Comparison of ENCODE assay signal across 8 cellular contexts in genomic region chr2:240604291-240604938, GRCh38. TPM values are rescaled to one million over a fixed set of nuclear protein-coding genes. Genes with fewer than 3 reads are reported as not detected.
DNase-seq lines count a peak whose midpoint lies in the region; ATAC-seq and TF ChIP-seq lines count a peak whose summit lies in the region.

No MANE protein-coding gene starts in this region.

- H3K36me3 Mint-ChIP-seq in GM23338 (ENCODE audit: low read depth) = peaks cover 2% of the 10 kb centered on the region; the same call in 1 of the 3 replicates
- peaks cover 0 to 8% (median 4%) of the 10 kb centered on the region in 5 donors for H3K36me3 Mint-ChIP-seq in naive thymus-derived CD4-positive, alpha-beta T cell

- peak; percentile 69 for TF ChIP-seq RAD21 in SK-N-SH (IDR thresholded peaks at IDR 0.05; ENCODE audit: low read length)

- H3K27me3 Mint-ChIP-seq in GM23338 (ENCODE audit: insufficient read depth, low read depth, poor library complexity) = peaks cover 2% of the 10 kb centered on the region
- H3K27me3 Mint-ChIP-seq in naive thymus-derived CD4-positive, alpha-beta T cell = no peaks in the 10 kb centered on the region

- no peaks in the 10 kb centered on the region for H3K4me1 Mint-ChIP-seq in GM23338
- H3K4me1 Mint-ChIP-seq in naive thymus-derived CD4-positive, alpha-beta T cell = peaks cover 0 to 13% (median 0%) of the 10 kb centered on the region in 7 donors

- H3K4me2 ChIP-seq in GM23338 = no peak overlapping the region
- no peak overlapping the region for H3K4me2 ChIP-seq in SK-N-SH

- CTCF ChIA-PET in SK-N-SH (lab: Yijun Ruan, JAX) = interaction anchor here (0.7 to 3.6 kb wide), 16 partner anchors 9 to 156 kb away, joined by 3 to 15 read pairs (median 5); partner anchors contain the start of genes CAPN10 and RNPEPL1
- CTCF ChIA-PET in naive thymus-derived CD4-positive, alpha-beta T cell (lab: Charles Lee) = no interaction called here

- DNase-seq in AG10803 (ENCODE audit: low read depth) = peak; percentile 16
- DNase-seq in GM23338 (ENCODE audit: low spot score) = peak; percentile 79
- peak; percentile 99 for DNase-seq in SK-N-SH
- DNase-seq in fibroblast of pulmonary artery (ENCODE audit: low read depth) = peak; percentile 71
- DNase-seq in naive thymus-derived CD4-positive, alpha-beta T cell = peak in 1 of 9 donors; percentile 6
- DNase-seq in GM19238 (ENCODE audit: insufficient read length, low spot score) = no peak

- intact Hi-C loops in naive thymus-derived CD4-positive, alpha-beta T cell (cut with micrococcal nuclease) = no loop called here

- H3K4me3 Mint-ChIP-seq in GM23338 = peak overlapping the region; percentile 44; the same call in 1 of the 3 replicates
- no peak overlapping the region for H3K4me3 Mint-ChIP-seq in naive thymus-derived CD4-positive, alpha-beta T cell

- H3K4me1 ChIP-seq in GM23338 (ENCODE audit: insufficient read depth) (no peaks in the 10 kb centered on the region), SK-N-SH (ENCODE audit: control insufficient read depth in 1 of 2, insufficient read depth in 2 of 2, low read depth in 1 of 2, low read length in 1 of 2) (peaks cover 0 to 15% of the 10 kb centered on the region in 2 experiments; a peak in 1 of 4 replicates)
- H3K4me1 ChIP-seq in naive thymus-derived CD4-positive, alpha-beta T cell (ENCODE audit: control insufficient read depth in 2 of 2, insufficient read depth in 2 of 2, low read length in 2 of 2) = no peaks in the 10 kb centered on the region

- H3K9me3 Mint-ChIP-seq in GM23338 = no peaks in the 10 kb centered on the region
- no peaks in the 10 kb centered on the region for H3K9me3 Mint-ChIP-seq in naive thymus-derived CD4-positive, alpha-beta T cell

- ATAC-seq in GM23338 = peak; percentile 98
- peak; percentile 55 for ATAC-seq in naive thymus-derived CD4-positive, alpha-beta T cell
- ATAC-seq in GM18519 (IDR thresholded peaks at IDR 0.05; ENCODE audit: low FRiP score, unreplicated experiment) = no peak
- ATAC-seq in HG03521 (IDR thresholded peaks at IDR 0.05; ENCODE audit: unreplicated experiment) = no peak

- peak in 1 of 2 experiments; percentile 14; a peak in 1 of 4 replicates for TF ChIP-seq EP300 in SK-N-SH (IDR thresholded peaks at IDR 0.05; ENCODE audit: borderline replicate concordance in 1 of 2, low read depth in 1 of 2, low read length in 1 of 2)

- H3K79me2 ChIP-seq in GM23338 (replicated peaks; ENCODE audit: insufficient read depth) (no peaks in the 10 kb centered on the region), SK-N-SH (ENCODE audit: insufficient read depth) (no peaks in the 10 kb centered on the region)

- POLR2A ChIA-PET in SK-N-SH (lab: Yijun Ruan, JAX) = interaction anchor here (0.6 to 1.2 kb wide), 3 partner anchors 18 to 236 kb away, joined by 3 to 4 read pairs (median 4); partner anchors contain the start of gene CAPN10
- POLR2A ChIA-PET in naive thymus-derived CD4-positive, alpha-beta T cell (lab: Charles Lee) = no interaction called here

- no peaks in the 10 kb centered on the region for H3K27me3 ChIP-seq in GM23338 (ENCODE audit: insufficient read depth)
- no peaks in the 10 kb centered on the region for H3K27me3 ChIP-seq in SK-N-SH (ENCODE audit: insufficient read depth)
- H3K27me3 ChIP-seq in naive thymus-derived CD4-positive, alpha-beta T cell (ENCODE audit: control insufficient read depth in 2 of 2, insufficient read depth in 2 of 2, low read length in 2 of 2) = no peaks in the 10 kb centered on the region

- H3F3A ChIP-seq in GM23338 (replicated peaks; ENCODE audit: low read depth) (no peaks in the 10 kb centered on the region), SK-N-SH (replicated peaks; ENCODE audit: insufficient read depth) (no peaks in the 10 kb centered on the region)

- no peak overlapping the region for H3K27ac ChIP-seq in GM23338 (ENCODE audit: low read depth)
- H3K27ac ChIP-seq in SK-N-SH (ENCODE audit: low read depth in 2 of 2, low read length in 1 of 2) = peak overlapping the region in 1 of 2 experiments; percentile 83; a peak in 2 of 4 replicates
- H3K27ac ChIP-seq in naive thymus-derived CD4-positive, alpha-beta T cell (ENCODE audit: low read depth, low read length) = no peak overlapping the region

- H4K20me1 ChIP-seq in GM23338 (replicated peaks; ENCODE audit: insufficient read depth) (no peaks in the 10 kb centered on the region; the same call in 1 of the 2 replicates), SK-N-SH (ENCODE audit: insufficient read depth) (no peaks in the 10 kb centered on the region)

- H3K36me3 ChIP-seq in GM23338 (ENCODE audit: insufficient read depth) = no peaks in the 10 kb centered on the region
- H3K36me3 ChIP-seq in SK-N-SH (replicated peaks in 1 of 2; ENCODE audit: control insufficient read depth in 1 of 2, insufficient read depth in 2 of 2, low read length in 1 of 2) = peaks cover 0 to 2% of the 10 kb centered on the region in 2 experiments
- H3K36me3 ChIP-seq in naive thymus-derived CD4-positive, alpha-beta T cell (ENCODE audit: control insufficient read depth in 2 of 3, insufficient read depth in 3 of 3, low read length in 3 of 3) = peaks cover 0 to 27% (median 0%) of the 10 kb centered on the region in 3 experiments

- TF ChIP-seq CTCF in AG10803 (conservative IDR thresholded peaks at IDR 0.05; ENCODE audit: low read length) (peak; percentile 36), GM23338 (conservative IDR thresholded peaks at IDR 0.05; ENCODE audit: low read depth in 2 of 2) (peak; percentile 60 to 66), SK-N-SH (IDR thresholded peaks at IDR 0.05) (peak; percentile 48), fibroblast of pulmonary artery (IDR thresholded peaks at IDR 0.05; ENCODE audit: low read length, missing control alignments) (peak; percentile 60)

- no peak overlapping the region for H3K27ac Mint-ChIP-seq in GM23338
- H3K27ac Mint-ChIP-seq in naive thymus-derived CD4-positive, alpha-beta T cell = no peak overlapping the region

- 50% methylated on average over 9 of the region's 11 CpGs for WGBS in SK-N-SH (ENCODE audit: low lambda C conversion rate)

- H2AFZ ChIP-seq in GM23338 (0 out of 2 replicates have a peak overlapping the region, but pooled peaks have one; percentile 84), SK-N-SH (ENCODE audit: low read depth) (no peak overlapping the region)

- H3K9me2 ChIP-seq in GM23338 (ENCODE audit: insufficient read depth) = no peaks in the 10 kb centered on the region
- H3K9me2 ChIP-seq in SK-N-SH = no peaks in the 10 kb centered on the region

- H3K9me3 ChIP-seq in SK-N-SH = no peaks in the 10 kb centered on the region
- no peaks in the 10 kb centered on the region for H3K9me3 ChIP-seq in naive thymus-derived CD4-positive, alpha-beta T cell (ENCODE audit: control insufficient read depth in 2 of 3, low read length in 3 of 3)

- H3K4me3 ChIP-seq in AG10803 (ENCODE audit: low read length) = no peak overlapping the region
- H3K4me3 ChIP-seq in GM23338 = no peak overlapping the region
- no peak overlapping the region for H3K4me3 ChIP-seq in SK-N-SH (ENCODE audit: low read depth in 2 of 2, low read length in 1 of 2)
- no peak overlapping the region for H3K4me3 ChIP-seq in fibroblast of pulmonary artery (replicated peaks; ENCODE audit: low read depth, low read length)
- no peak overlapping the region for H3K4me3 ChIP-seq in naive thymus-derived CD4-positive, alpha-beta T cell (ENCODE audit: low read length)

- no peak overlapping the region for H3K9ac ChIP-seq in SK-N-SH

TF ChIP-seq in GM23338, 12 proteins besides CTCF, POLR2A, EP300 and RAD21 (continues in another document):
- no peak for TF ChIP-seq STAT1 (IDR thresholded peaks at IDR 0.05; ENCODE audit: unreplicated experiment)

RNA-seq across cellular contexts. Expression of gene CAPN10, which starts 17.9 kb away (rescaled TPM):
- 47.0 and 59.8 TPM in 2 replicates for total RNA-seq in GM23338 (2014; rRNA removed; shearing (Covaris generic))
- 30.2 and 31.7 TPM in 2 replicates for polyA plus RNA-seq in GM23338 (2016; fragmentation: Nextera tagmentation; extraction: Ambion mirVana)
- polyA plus RNA-seq in SK-N-SH (2012; rRNA removed) = 24.0 and 28.1 TPM in 2 replicates
- polyA plus RNA-seq in SK-N-SH (2012; cell fraction: cytosol; rRNA removed) = 7.5 and 13.2 TPM in 2 replicates
- polyA plus RNA-seq in SK-N-SH (2012; cell fraction: nucleus; rRNA removed) = 110 and 163 TPM in 2 replicates
- total RNA-seq in naive thymus-derived CD4-positive, alpha-beta T cell = 10 to 100 TPM; 54.1 to 74.8 (median 64.5) TPM
- 10 to 100 TPM in 1 of 2 donors, 1 to 10 TPM in 1; 8.4 to 14.1 TPM for polyA plus RNA-seq in naive thymus-derived CD4-positive, alpha-beta T cell

RNA-seq across cellular contexts. Expression of gene GPR35, which starts 20.9 kb away (rescaled TPM):
- total RNA-seq in GM23338 (2014; rRNA removed; shearing (Covaris generic)) = 0.39 TPM in 1 of 2 replicates, not detected in the other
- polyA plus RNA-seq in GM23338 (2016; fragmentation: Nextera tagmentation; extraction: Ambion mirVana) = 0.21 TPM in 1 of 2 replicates, not detected in the other
- polyA plus RNA-seq in SK-N-SH (2012; rRNA removed) = 1.2 and 1.3 TPM in 2 replicates
- 0.31 and 0.37 TPM in 2 replicates for polyA plus RNA-seq in SK-N-SH (2012; cell fraction: cytosol; rRNA removed)
- polyA plus RNA-seq in SK-N-SH (2012; cell fraction: nucleus; rRNA removed) = 8.6 and 12.4 TPM in 2 replicates
- total RNA-seq in naive thymus-derived CD4-positive, alpha-beta T cell = 10 to 100 TPM in 3 of 5 experiments, 1 to 10 TPM in 2; 7.1 to 19.0 (median 10.2) TPM
- 1 to 10 TPM in 1 of 2 donors, under 1 TPM in 1; 0.20 to 1.0 TPM for polyA plus RNA-seq in naive thymus-derived CD4-positive, alpha-beta T cell

RNA-seq across cellular contexts. Expression of gene RNPEPL1, which starts 36.1 kb away (rescaled TPM):
- total RNA-seq in GM23338 (2014; rRNA removed; shearing (Covaris generic)) = 21.0 and 28.4 TPM in 2 replicates
- 5.5 and 6.0 TPM in 2 replicates for polyA plus RNA-seq in GM23338 (2016; fragmentation: Nextera tagmentation; extraction: Ambion mirVana)
- polyA plus RNA-seq in SK-N-SH (2012; rRNA removed) = 13.3 and 14.3 TPM in 2 replicates
- 4.9 and 9.6 TPM in 2 replicates for polyA plus RNA-seq in SK-N-SH (2012; cell fraction: cytosol; rRNA removed)
- polyA plus RNA-seq in SK-N-SH (2012; cell fraction: nucleus; rRNA removed) = 41.2 and 59.3 TPM in 2 replicates
- 100 to 1,000 TPM in 4 of 5 experiments, 10 to 100 TPM in 1; 78.5 to 126 (median 112) TPM for total RNA-seq in naive thymus-derived CD4-positive, alpha-beta T cell
- polyA plus RNA-seq in naive thymus-derived CD4-positive, alpha-beta T cell = 10 to 100 TPM; 23.0 to 51.2 TPM

RNA-seq across cellular contexts. Expression of gene DUSP28, which starts 44.3 kb away (rescaled TPM):
- 1.0 and 2.7 TPM in 2 replicates for total RNA-seq in GM23338 (2014; rRNA removed; shearing (Covaris generic))
- polyA plus RNA-seq in GM23338 (2016; fragmentation: Nextera tagmentation; extraction: Ambion mirVana) (4.3 and 4.8 TPM in 2 replicates), SK-N-SH (2012; rRNA removed) (4.1 and 6.4 TPM in 2 replicates)
- 5.2 and 5.8 TPM in 2 replicates for polyA plus RNA-seq in SK-N-SH (2012; cell fraction: cytosol; rRNA removed)
- polyA plus RNA-seq in SK-N-SH (2012; cell fraction: nucleus; rRNA removed) = 4.5 and 5.9 TPM in 2 replicates
- 10 to 100 TPM; 11.1 to 19.5 (median 14.7) TPM for total RNA-seq in naive thymus-derived CD4-positive, alpha-beta T cell
- 10 to 100 TPM; 17.8 to 30.1 TPM for polyA plus RNA-seq in naive thymus-derived CD4-positive, alpha-beta T cell

RNA-seq across cellular contexts. Expression of gene ANKMY1, which starts 46.6 kb away (rescaled TPM):
- total RNA-seq in GM23338 (2014; rRNA removed; shearing (Covaris generic)) = 8.9 and 9.0 TPM in 2 replicates
- 2.3 TPM in 2 replicates for polyA plus RNA-seq in GM23338 (2016; fragmentation: Nextera tagmentation; extraction: Ambion mirVana)
- polyA plus RNA-seq in SK-N-SH (2012; rRNA removed) = 12.1 and 15.9 TPM in 2 replicates
- polyA plus RNA-seq in SK-N-SH (2012; cell fraction: cytosol; rRNA removed) = 5.0 and 7.1 TPM in 2 replicates
- polyA plus RNA-seq in SK-N-SH (2012; cell fraction: nucleus; rRNA removed) = 56.7 and 59.6 TPM in 2 replicates
- total RNA-seq in naive thymus-derived CD4-positive, alpha-beta T cell = 10 to 100 TPM; 33.7 to 83.4 (median 49.2) TPM
- 10 to 100 TPM in 1 of 2 donors, 1 to 10 TPM in 1; 7.7 to 17.5 TPM for polyA plus RNA-seq in naive thymus-derived CD4-positive, alpha-beta T cell

Comparison
In these comparisons a context has a peak if more than half of its experiments do, and no peak if none do; other contexts are left out.
1. ATAC-seq: peak in GM23338 (single experiment) and naive thymus-derived CD4-positive, alpha-beta T cell (single experiment); none in GM18519 (single experiment) and HG03521 (single experiment).
2. Peak in every context shown above with its lines, with median percentiles within 50 percentile points of each other: CTCF ChIP-seq.